Comparison of ENCODE assay signal across 9 cellular contexts in genomic region chr2:20223345-20224190, GRCh38. TPM values are rescaled to one million over a fixed set of nuclear protein-coding genes. Genes with fewer than 3 reads are reported as not detected.
DNase-seq lines count a peak whose midpoint lies in the region; ATAC-seq, FAIRE-seq and TF ChIP-seq lines count a peak whose summit lies in the region.
"Had no signal": no experiment of that assay in that cellular context is flagged by ENCODE, and none has a peak within 500 bp of the region (broad histone marks: within the 10 kb centered on the region; RNA-seq: fewer than 3 reads in every experiment).

No MANE protein-coding gene starts in this region.

- DNase-seq in DMS153 (lab: John Stamatoyannopoulos, UW) = peak; percentile 19
- DNase-seq in DMS153 treated with DMSO at 0.1 percent for 48 hours (lab: John Stamatoyannopoulos, UW; ENCODE audit: unreplicated experiment) = no peak
- peak; percentile 44 to 75 for DNase-seq in HAP-1 (ENCODE audit: low spot score in 2 of 2)
- peak; percentile 30 for DNase-seq in NCI-H2196 treated with DMSO at 0.1 percent for 48 hours (lab: John Stamatoyannopoulos, UW; ENCODE audit: unreplicated experiment)
- no peak for DNase-seq in GM12878 (ENCODE audit: low read depth, low spot score)
- peak; percentile 58 for DNase-seq in iris pigment epithelial cell (ENCODE audit: low read depth)
- peak; percentile 15 for DNase-seq in stimulated activated naive CD8-positive, alpha-beta T cell treated with anti-CD3 and anti-CD28 coated beads, Interleukin-15, Interleukin-2, amounts not matched to agents 100 U/mL and 50 U/mL, for 24 hours
- no peak for DNase-seq in NOMO-1 treated with DMSO at 0.1 percent for 48 hours (lab: John Stamatoyannopoulos, UW; ENCODE audit: unreplicated experiment)

- peak overlapping the region; percentile 76 for H2AFZ ChIP-seq in GM12878 (ENCODE audit: control insufficient read depth, low read depth, low read length)

- H3K27me3 ChIP-seq in HAP-1 (ENCODE audit: low read depth) (no peaks in the 10 kb centered on the region), GM12878 (replicated peaks in 1 of 2; ENCODE audit: control insufficient read depth in 2 of 2, insufficient read depth in 2 of 2, low read length in 1 of 2) (no peaks in the 10 kb centered on the region)

- H3K4me1 ChIP-seq in HAP-1 (peaks cover 12% of the 10 kb centered on the region), GM12878 (ENCODE audit: control insufficient read depth, insufficient read depth, low read length) (peaks cover 30% of the 10 kb centered on the region)

- H3K9me3 ChIP-seq in HAP-1 (no peaks in the 10 kb centered on the region), GM12878 (replicated peaks; ENCODE audit: control insufficient read depth, insufficient read depth, low read length) (no peaks in the 10 kb centered on the region)

- no peak for TF ChIP-seq EP300 in GM12878 (IDR thresholded peaks at IDR 0.05; ENCODE audit: borderline replicate concordance in 1 of 2, control insufficient read depth in 1 of 2, low read depth in 2 of 2, low read length in 2 of 2)

- H3K36me3 ChIP-seq in HAP-1 (replicated peaks) (no peaks in the 10 kb centered on the region), GM12878 (ENCODE audit: control insufficient read depth in 2 of 2, insufficient read depth in 2 of 2, low read length in 1 of 2) (no peaks in the 10 kb centered on the region)

- peak; percentile 23 for ATAC-seq in GM12878
- peak; percentile 20 for ATAC-seq in stimulated activated naive CD8-positive, alpha-beta T cell treated with anti-CD3 and anti-CD28 coated beads, Interleukin-15, Interleukin-2, amounts not matched to agents 100 U/mL and 50 U/mL, for 24 hours

- in situ Hi-C loops in HAP-1 (cut with MboI; ENCODE audit: low sequenced_read_pairs) (no loop called here), GM12878 (cut with MboI) (no loop called here)

- WGBS in GM12878 (ENCODE audit: insufficient coverage, insufficient replicate concordance, low lambda C conversion rate, missing lambda C conversion rate) = 2% methylated on average over 59 of the region's 71 CpGs

- H3K27ac ChIP-seq in GM12878 (ENCODE audit: control insufficient read depth, insufficient read depth) = peak overlapping the region; percentile 74

- SMC1A ChIA-PET in GM12878 (lab: Charles Lee; ENCODE audit: uncharacterized antibody, unreplicated experiment) = interaction anchor here (0.7 to 9.6 kb wide), 9 partner anchors 12 to 291 kb away, joined by 3 to 191 read pairs (median 8); no protein-coding TSS in a partner anchor

- RAD21 ChIA-PET in GM12878 (lab: Charles Lee; ENCODE audit: unreplicated experiment) = interaction anchor here (0.7 to 7.0 kb wide), 14 partner anchors 11 to 235 kb away, joined by 3 to 156 read pairs (median 12); no protein-coding TSS in a partner anchor

- H3K79me2 ChIP-seq in GM12878 (ENCODE audit: control insufficient read depth, insufficient read depth, low read length) = peaks cover 39% of the 10 kb centered on the region

- no peaks in the 10 kb centered on the region for H4K20me1 ChIP-seq in GM12878 (ENCODE audit: control insufficient read depth, insufficient read depth)

- POLR2A ChIA-PET in GM12878 (lab: Charles Lee) = interaction anchor here (1.2 to 3.8 kb wide), 4 partner anchors 11 to 85 kb away, joined by 3 to 38 read pairs (median 5); no protein-coding TSS in a partner anchor

- H3K4me3 ChIP-seq in HAP-1 (peak overlapping the region; percentile 60), GM12878 (peak overlapping the region; percentile 84)

- intact Hi-C loops in GM12878 (cut with micrococcal nuclease; ENCODE audit: unreplicated experiment) = no loop called here

- H3K9ac ChIP-seq in GM12878 (ENCODE audit: control insufficient read depth, insufficient read depth, low read length) = peak overlapping the region; percentile 76

- 0 out of 2 replicates have a peak, but pooled peaks have one; percentile 9 for TF ChIP-seq RAD21 in GM12878 (IDR thresholded peaks at IDR 0.05; ENCODE audit: insufficient read depth, low read depth, low read length)

- peak; percentile 63 for TF ChIP-seq POLR2A in GM12878 (IDR thresholded peaks at IDR 0.05; ENCODE audit: low read depth, low read length)

- H3K4me2 ChIP-seq in GM12878 (ENCODE audit: control insufficient read depth, insufficient read depth) = peak overlapping the region; percentile 99

- peak in 2 of 3 experiments; percentile 6 to 14; a peak in 2 of 6 replicates for TF ChIP-seq CTCF in GM12878 (IDR thresholded peaks at IDR 0.05 in 2 of 3, conservative IDR thresholded peaks at IDR 0.05 in 1 of 3; ENCODE audit: control insufficient read depth in 2 of 3, extremely low read depth in 1 of 3, insufficient read depth in 1 of 3, low read depth in 3 of 3, low read length in 3 of 3)

- FAIRE-seq in GM12878 (lab: Jason Lieb, UNC) = no peak
- FAIRE-seq: A204.1 had no signal

- CTCF ChIA-PET in GM12878 (lab: Yijun Ruan, JAX) = interaction anchor here (0.6 to 7.5 kb wide), 15 partner anchors 9 to 709 kb away, joined by 3 to 284 read pairs (median 3); no protein-coding TSS in a partner anchor

- no TSS peak for BruUV-seq in GM12878 (replicated peaks; lab: Mats Ljungman, UMichigan)

TF ChIP-seq in GM12878, 131 proteins besides CTCF, POLR2A, EP300 and RAD21 (continues in another document):
- TF ChIP-seq POLR2AphosphoS2 (IDR thresholded peaks at IDR 0.05; ENCODE audit: low read depth, low read length) (no peak), RUNX3 (IDR thresholded peaks at IDR 0.05; ENCODE audit: low read length) (no peak), WRNIP1 (IDR thresholded peaks at IDR 0.05; ENCODE audit: borderline replicate concordance, low read depth, low read length) (no peak), SMAD5 (IDR thresholded peaks at IDR 0.05; ENCODE audit: low read depth) (no peak), MYB (IDR thresholded peaks at IDR 0.05; ENCODE audit: borderline replicate concordance, low read depth, low read length) (no peak), BHLHE40 (IDR thresholded peaks at IDR 0.05; ENCODE audit: borderline replicate concordance in 1 of 2, low read depth in 2 of 2, low read length in 1 of 2) (peak in 1 of 2 experiments; percentile 57; a peak in 2 of 4 replicates), BMI1 (IDR thresholded peaks at IDR 0.05; ENCODE audit: borderline replicate concordance) (no peak), SMAD1 (IDR thresholded peaks at IDR 0.05; ENCODE audit: low read depth, partially characterized antibody) (no peak), GATAD2B (conservative IDR thresholded peaks at IDR 0.05; ENCODE audit: low read depth) (peak; percentile 40), SREBF1 (IDR thresholded peaks at IDR 0.05; ENCODE audit: low read length) (no peak), LARP7 (IDR thresholded peaks at IDR 0.05) (0 out of 2 replicates have a peak, but pooled peaks have one; percentile 47), ZNF24 (IDR thresholded peaks at IDR 0.05) (no peak)
- TF ChIP-seq, protein P1, sequence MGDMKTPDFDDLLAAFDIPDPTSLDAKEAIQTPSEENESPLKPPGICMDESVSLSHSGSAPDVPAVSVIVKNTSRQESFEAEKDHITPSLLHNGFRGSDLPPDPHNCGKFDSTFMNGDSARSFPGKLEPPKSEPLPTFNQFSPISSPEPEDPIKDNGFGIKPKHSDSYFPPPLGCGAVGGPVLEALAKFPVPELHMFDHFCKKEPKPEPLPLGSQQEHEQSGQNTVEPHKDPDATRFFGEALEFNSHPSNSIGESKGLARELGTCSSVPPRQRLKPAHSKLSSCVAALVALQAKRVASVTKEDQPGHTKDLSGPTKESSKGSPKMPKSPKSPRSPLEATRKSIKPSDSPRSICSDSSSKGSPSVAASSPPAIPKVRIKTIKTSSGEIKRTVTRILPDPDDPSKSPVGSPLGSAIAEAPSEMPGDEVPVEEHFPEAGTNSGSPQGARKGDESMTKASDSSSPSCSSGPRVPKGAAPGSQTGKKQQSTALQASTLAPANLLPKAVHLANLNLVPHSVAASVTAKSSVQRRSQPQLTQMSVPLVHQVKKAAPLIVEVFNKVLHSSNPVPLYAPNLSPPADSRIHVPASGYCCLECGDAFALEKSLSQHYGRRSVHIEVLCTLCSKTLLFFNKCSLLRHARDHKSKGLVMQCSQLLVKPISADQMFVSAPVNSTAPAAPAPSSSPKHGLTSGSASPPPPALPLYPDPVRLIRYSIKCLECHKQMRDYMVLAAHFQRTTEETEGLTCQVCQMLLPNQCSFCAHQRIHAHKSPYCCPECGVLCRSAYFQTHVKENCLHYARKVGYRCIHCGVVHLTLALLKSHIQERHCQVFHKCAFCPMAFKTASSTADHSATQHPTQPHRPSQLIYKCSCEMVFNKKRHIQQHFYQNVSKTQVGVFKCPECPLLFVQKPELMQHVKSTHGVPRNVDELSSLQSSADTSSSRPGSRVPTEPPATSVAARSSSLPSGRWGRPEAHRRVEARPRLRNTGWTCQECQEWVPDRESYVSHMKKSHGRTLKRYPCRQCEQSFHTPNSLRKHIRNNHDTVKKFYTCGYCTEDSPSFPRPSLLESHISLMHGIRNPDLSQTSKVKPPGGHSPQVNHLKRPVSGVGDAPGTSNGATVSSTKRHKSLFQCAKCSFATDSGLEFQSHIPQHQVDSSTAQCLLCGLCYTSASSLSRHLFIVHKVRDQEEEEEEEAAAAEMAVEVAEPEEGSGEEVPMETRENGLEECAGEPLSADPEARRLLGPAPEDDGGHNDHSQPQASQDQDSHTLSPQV (IDR thresholded peaks at IDR 0.05) = no peak

RNA-seq across cellular contexts. Expression of gene SDC1, which starts 1.4 kb away (rescaled TPM):
- 75.7 and 78.9 TPM in 2 replicates for total RNA-seq in GM12878 (2013; cell fraction: nucleolus; rRNA removed)
- 25.8 and 26.6 TPM in 2 replicates for total RNA-seq in GM12878 (2014; rRNA removed)
- 9.6 and 12.4 TPM in 2 replicates for total RNA-seq in GM12878 (2014; rRNA removed; fragmentation: Illumina TruSeq; extraction: Trizol)
- total RNA-seq in GM12878 (2021) = 31.0 and 33.1 TPM in 2 replicates
- 11.9 TPM for polyA plus RNA-seq in GM12878 (2011; ENCODE audit: low read depth)
- 13.3 and 21.5 TPM in 2 replicates for polyA plus RNA-seq in GM12878 (2011; rRNA removed)
- 23.5 and 34.5 TPM in 2 replicates for polyA plus RNA-seq in GM12878 (2011; cell fraction: cytosol; rRNA removed)
- 21.3 and 28.2 TPM in 2 replicates for polyA plus RNA-seq in GM12878 (2011; cell fraction: nucleus; rRNA removed)
- polyA plus RNA-seq in GM12878 (2012) = 18.7 and 26.5 TPM in 2 replicates
- polyA plus RNA-seq in GM12878 (2014; fragmentation: Illumina TruSeq; extraction: Trizol) = 4.4 and 7.0 TPM in 2 replicates
- 1 to 10 TPM in 1 of 2 experiments, under 1 TPM in 1; 0.85 to 2.2 TPM for polyA plus RNA-seq in GM12878 (2014; fragmentation: Nextera tagmentation; extraction: Ambion mirVana)
- polyA plus RNA-seq in GM12878 (2014; rRNA removed) = 24.4 and 25.9 TPM in 2 replicates
- 10 to 100 TPM; 33.8 to 36.8 TPM for polyA plus RNA-seq in GM12878 (2016; fragmentation: Nextera tagmentation; extraction: Ambion mirVana)
- 10.0 and 19.3 TPM in 2 replicates for polyA minus RNA-seq in GM12878 (2011; rRNA and poly(A)+ RNA removed)
- polyA minus RNA-seq in GM12878 (2011; cell fraction: cytosol; rRNA and poly(A)+ RNA removed) = 11.2 and 11.4 TPM in 2 replicates
- polyA minus RNA-seq in GM12878 (2011; cell fraction: nucleus; rRNA and poly(A)+ RNA removed) = 3.4 and 5.3 TPM in 2 replicates

Comparison
In these comparisons a context has a peak if more than half of its experiments do, and no peak if none do; other contexts are left out.
1. DNase-seq: peak in DMS153 (single experiment), HAP-1 (2 of 2), NCI-H2196 treated with DMSO at 0.1 percent for 48 hours (single experiment), iris pigment epithelial cell (single experiment) and stimulated activated naive CD8-positive, alpha-beta T cell treated with anti-CD3 and anti-CD28 coated beads, Interleukin-15, Interleukin-2, amounts not matched to agents 100 U/mL and 50 U/mL, for 24 hours (single experiment); none in DMS153 treated with DMSO at 0.1 percent for 48 hours (single experiment), GM12878 (single experiment) and NOMO-1 treated with DMSO at 0.1 percent for 48 hours (single experiment).